In the genomic region with DNA sequence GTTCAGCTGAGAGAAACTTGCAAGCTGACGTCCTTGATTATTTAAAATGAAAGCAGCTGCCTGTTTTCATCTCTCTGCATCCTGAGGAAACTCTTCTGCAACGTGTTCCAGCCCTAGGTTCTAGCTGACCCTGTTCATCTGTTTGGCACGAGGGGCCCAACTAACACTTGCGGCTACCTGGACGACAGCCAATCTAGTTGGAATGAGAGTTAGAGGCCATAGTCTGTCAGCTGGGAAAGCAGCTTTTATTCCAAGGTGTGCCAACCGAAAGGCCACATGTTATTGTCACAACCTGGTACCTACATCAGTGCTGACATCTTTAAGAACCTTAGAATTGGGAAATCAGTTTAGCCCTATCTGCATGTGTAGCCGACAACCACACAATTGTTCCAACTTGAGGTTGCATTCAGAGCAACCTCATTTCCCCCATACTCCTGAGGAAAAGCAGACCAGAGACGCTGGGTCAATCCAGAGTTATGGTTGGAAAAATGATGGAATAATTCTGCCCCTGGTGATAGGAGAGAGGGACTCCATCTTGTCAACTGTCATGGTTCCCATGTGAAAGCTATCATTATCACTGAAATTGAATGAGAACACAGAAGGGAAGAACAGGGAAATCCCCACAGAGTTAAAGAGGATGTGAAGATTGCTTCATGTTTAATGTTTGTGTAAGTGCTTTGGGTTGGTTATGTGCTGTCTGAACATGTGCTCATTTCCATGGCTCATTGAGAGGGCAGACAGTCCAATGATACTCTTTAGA, we compare ENCODE assay signal across 9 cellular contexts.
A peak's percentile ranks its signal among the peaks of the same experiment; 100 is the strongest.
DNase-seq lines count a peak whose midpoint lies in the region; ATAC-seq, FAIRE-seq and TF ChIP-seq lines count a peak whose summit lies in the region.
"Had no signal": no experiment of that assay in that cellular context is flagged by ENCODE, and none has a peak within 500 bp of the region (broad histone marks: within the 10 kb centered on the region; RNA-seq: fewer than 3 reads in every experiment).

No MANE protein-coding gene starts in this region.

- no peak for FAIRE-seq in pancreas (lab: Jason Lieb, UNC)
- FAIRE-seq: A204.1 had no signal

- 34 to 42% methylated on average over 8 of the region's 8 CpGs for WGBS in pancreas, 2 donors

- H3K4me3 ChIP-seq in pancreas (no peak overlapping the region), coronary artery (no peak overlapping the region), uterus (no peak overlapping the region)

- H3K9me3 ChIP-seq in pancreas (no peaks in the 10 kb centered on the region), uterus (no peaks in the 10 kb centered on the region)

- intact Hi-C loops in pancreas (cut with DNase I) (loop anchor here in 1 of 3 donors (10.0 kb wide), 1 partner anchor 126 kb away; a partner anchor contains a TSS), uterus (cut with DNase I; ENCODE audit: low total_unique reads) (no loop called here)

- no peak for TF ChIP-seq POLR2A in uterus (IDR thresholded peaks at IDR 0.05)

- H3K27ac ChIP-seq in pancreas (no peak overlapping the region), coronary artery (peak overlapping the region in 1 of 2 donors; percentile 17), uterus (no peak overlapping the region)

- peak; percentile 85 for ATAC-seq in HG02943 (IDR thresholded peaks at IDR 0.05; ENCODE audit: low read depth, unreplicated experiment)
- peak in 3 of 4 donors; percentile 42 to 49 (median 48) for ATAC-seq in pancreas

- DNase-seq in DMS153 treated with DMSO at 0.1 percent for 48 hours (lab: John Stamatoyannopoulos, UW; ENCODE audit: unreplicated experiment) (peak; percentile 58), DMS153 (lab: John Stamatoyannopoulos, UW) (no peak), astrocyte of the hippocampus (ENCODE audit: low read depth, low spot score) (peak; percentile 45), pancreas (no peak), coronary artery (ENCODE audit: low spot score) (no peak), uterus (no peak)
- no peak for DNase-seq in activated naive CD4-positive, alpha-beta T cell (lab: John Stamatoyannopoulos, UW)

- H3K4me1 ChIP-seq in pancreas: no peaks in the 10 kb centered on the region
- H3K4me1 ChIP-seq in uterus: no peaks in the 10 kb centered on the region

- no peak for TF ChIP-seq CTCF in pancreas (IDR thresholded peaks at IDR 0.05)
- TF ChIP-seq CTCF in coronary artery (IDR thresholded peaks at IDR 0.05): no peak
- TF ChIP-seq CTCF in uterus (IDR thresholded peaks at IDR 0.05): no peak

- H3K27me3 ChIP-seq in pancreas (no peaks in the 10 kb centered on the region), uterus (no peaks in the 10 kb centered on the region)

- peaks cover 0 to 23% (median 6%) of the 10 kb centered on the region in 3 donors for H3K36me3 ChIP-seq in pancreas
- H3K36me3 ChIP-seq in uterus: no peaks in the 10 kb centered on the region

Comparison
In these comparisons a context has a peak if more than half of its experiments do, and no peak if none do; other contexts are left out.
1. DNase-seq: peak in DMS153 treated with DMSO at 0.1 percent for 48 hours (single experiment) and astrocyte of the hippocampus (single experiment); none in DMS153 (single experiment), pancreas (0 of 6), coronary artery (single experiment), activated naive CD4-positive, alpha-beta T cell (0 of 4) and uterus (0 of 2).